ENCODE assay signal across 13 cellular contexts in the genomic region with DNA sequence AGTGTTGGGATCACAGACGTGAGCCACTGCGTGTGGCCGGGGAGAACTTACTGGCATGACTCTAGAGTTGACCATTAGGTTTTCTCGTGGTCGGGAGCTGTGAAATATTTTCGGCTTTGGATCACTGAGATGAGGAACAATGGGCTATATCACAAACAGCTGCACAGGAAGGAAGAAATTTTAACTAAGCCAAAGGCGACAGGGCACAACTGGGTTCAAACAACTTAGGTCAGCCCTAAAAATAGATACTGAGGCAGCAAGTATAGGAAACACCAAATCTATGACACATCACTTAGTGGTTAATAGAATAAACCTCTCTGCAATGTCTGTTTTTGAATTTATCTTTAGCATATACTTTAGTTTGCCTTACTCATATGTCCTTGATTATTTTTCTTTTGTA.
A peak's percentile ranks its signal among the peaks of the same experiment; 100 is the strongest.
DNase-seq lines count a peak whose midpoint lies in the region; ATAC-seq and TF ChIP-seq lines count a peak whose summit lies in the region.
"Had no signal": no experiment of that assay in that cellular context is flagged by ENCODE, and none has a peak within 500 bp of the region (broad histone marks: within the 10 kb centered on the region; RNA-seq: fewer than 3 reads in every experiment).

No MANE protein-coding gene starts in this region.

- H3K27ac Mint-ChIP-seq in mesothelial cell of epicardium: no peak overlapping the region
- H3K27ac Mint-ChIP-seq: nephron progenitor cell had no signal

- no peaks in the 10 kb centered on the region for H3K27me3 ChIP-seq in right atrium auricular region
- H3K27me3 ChIP-seq in subcutaneous abdominal adipose tissue (ENCODE audit: control insufficient read depth in 5 of 5, insufficient read depth in 4 of 5, low read length in 5 of 5): no peaks in the 10 kb centered on the region
- H3K27me3 ChIP-seq: upper lobe of right lung had no signal

- H3K27me3 Mint-ChIP-seq in mesothelial cell of epicardium (ENCODE audit: low read depth): no peaks in the 10 kb centered on the region

- TF ChIP-seq CTCF in right atrium auricular region (IDR thresholded peaks at IDR 0.05): no peak
- TF ChIP-seq CTCF in fibroblast of the aortic adventitia (IDR thresholded peaks at IDR 0.05; ENCODE audit: insufficient read depth, low read length): no peak
- TF ChIP-seq CTCF in mesothelial cell of epicardium (IDR thresholded peaks at IDR 0.05; ENCODE audit: unreplicated experiment): no peak

- H3K9me3 ChIP-seq in right atrium auricular region: peaks cover 0 to 4% of the 10 kb centered on the region in 2 donors
- peaks cover 0 to 3% (median 0%) of the 10 kb centered on the region in 5 donors for H3K9me3 ChIP-seq in subcutaneous abdominal adipose tissue (ENCODE audit: control insufficient read depth in 5 of 5, low read length in 5 of 5)
- H3K9me3 ChIP-seq: upper lobe of right lung had no signal

- H3K4me1 ChIP-seq in right atrium auricular region (no peaks in the 10 kb centered on the region), subcutaneous abdominal adipose tissue (ENCODE audit: control insufficient read depth in 5 of 5, insufficient read depth in 5 of 5, low read length in 5 of 5) (peaks cover 0 to 9% (median 0%) of the 10 kb centered on the region in 5 donors)
- H3K4me1 ChIP-seq: upper lobe of right lung had no signal

- H3K9me3 Mint-ChIP-seq in mesothelial cell of epicardium: peaks cover 5% of the 10 kb centered on the region

- ATAC-seq in Right ventricle myocardium superior (ENCODE audit: poor library complexity): peak; percentile 25
- ATAC-seq: upper lobe of right lung had no signal

- no peaks in the 10 kb centered on the region for H3K4me1 Mint-ChIP-seq in mesothelial cell of epicardium
- H3K4me1 Mint-ChIP-seq: nephron progenitor cell had no signal

- H3K36me3 ChIP-seq in right atrium auricular region (no peaks in the 10 kb centered on the region), subcutaneous abdominal adipose tissue (ENCODE audit: control insufficient read depth in 5 of 5, insufficient read depth in 5 of 5, low read length in 5 of 5) (no peaks in the 10 kb centered on the region)
- H3K36me3 ChIP-seq: upper lobe of right lung had no signal

- DNase-seq in Right ventricle myocardium superior: no peak
- DNase-seq in right atrium auricular region (ENCODE audit: low spot score): no peak
- DNase-seq in SKM-1 treated with dmso at 0.1 percent for 144 hours (lab: John Stamatoyannopoulos, UW; ENCODE audit: unreplicated experiment): peak; percentile 3
- DNase-seq in fibroblast of the aortic adventitia (ENCODE audit: low read depth): peak; percentile 88
- DNase-seq in NCI-H1694 (lab: John Stamatoyannopoulos, UW): no peak
- no peak for DNase-seq in mesothelial cell of epicardium (ENCODE audit: low spot score in 2 of 2, unreplicated experiment in 2 of 2)
- DNase-seq in NCI-H1105 treated with DMSO at 0.1 percent for 48 hours (lab: John Stamatoyannopoulos, UW): no peak
- DNase-seq: activated effector memory CD4-positive, alpha-beta T cell treated with Interleukin-2 at 50 U/mL for 16 hours; kidney glomerular epithelial cell; nephron progenitor cell; stimulated activated CD4-positive, alpha-beta T cell treated with anti-CD3 and anti-CD28 coated beads, Interleukin-15, amount 100 ng/mL, for 24 hours; upper lobe of right lung had no signal

- H3K27ac ChIP-seq in right atrium auricular region (no peak overlapping the region), subcutaneous abdominal adipose tissue (ENCODE audit: low read depth, low read length) (peak overlapping the region; percentile 29)
- H3K27ac ChIP-seq: upper lobe of right lung had no signal

- H3K9ac ChIP-seq in subcutaneous abdominal adipose tissue (ENCODE audit: low read length in 5 of 5): no peak overlapping the region

- intact Hi-C loops in Right ventricle myocardium superior (cut with DNase I): no loop called here

- H3K4me3 ChIP-seq in right atrium auricular region (no peak overlapping the region), fibroblast of the aortic adventitia (ENCODE audit: low read depth, low read length) (no peak overlapping the region), subcutaneous abdominal adipose tissue (ENCODE audit: low read depth in 1 of 5, low read length in 5 of 5) (no peak overlapping the region)
- H3K4me3 ChIP-seq: upper lobe of right lung had no signal

- no peak overlapping the region for H3K4me3 Mint-ChIP-seq in mesothelial cell of epicardium
- H3K4me3 Mint-ChIP-seq: nephron progenitor cell had no signal

- H3K36me3 Mint-ChIP-seq in mesothelial cell of epicardium: no peaks in the 10 kb centered on the region

Comparison
In these comparisons a context has a peak if more than half of its experiments do, and no peak if none do; other contexts are left out.
1. DNase-seq: peak in SKM-1 treated with dmso at 0.1 percent for 144 hours (single experiment) and fibroblast of the aortic adventitia (single experiment); none in Right ventricle myocardium superior (single experiment), right atrium auricular region (single experiment), NCI-H1694 (single experiment), mesothelial cell of epicardium (0 of 2) and NCI-H1105 treated with DMSO at 0.1 percent for 48 hours (single experiment).